ENCODE assay signal across 1 cellular context in genomic region chr1:211258756-211259595, GRCh38.
A peak's percentile ranks its signal among the peaks of the same experiment; 100 is the strongest.
TF ChIP-seq lines count a peak whose summit lies in the region.

TSS of gene RCOR3 (plus strand) at chr1:211259366. CDS start at chr1:211259561, 195 bp downstream.

TF ChIP-seq in HepG2, 621 proteins besides CTCF, POLR2A, EP300 and RAD21 (continued from another document and continues in another):
- TF ChIP-seq FOXK2 (IDR thresholded peaks at IDR 0.05), result no peak
- TF ChIP-seq ZMYM4 (CRISPR knock-in tag; IDR thresholded peaks at IDR 0.05), result peak; percentile 88
- TF ChIP-seq HNF4G (IDR thresholded peaks at IDR 0.05; ENCODE audit: borderline replicate concordance, low read depth, low read length), result peak; percentile 28; the same call in 1 of the 2 replicates
- TF ChIP-seq HNF4G (CRISPR knock-in tag; IDR thresholded peaks at IDR 0.05; ENCODE audit: borderline replicate concordance, low read depth), result peak; percentile 57; the same call in 1 of the 2 replicates
- TF ChIP-seq MTERF4 (CRISPR knock-in tag; IDR thresholded peaks at IDR 0.05), result no peak
- no peak for TF ChIP-seq ZNF672 (CRISPR knock-in tag; IDR thresholded peaks at IDR 0.05)
- TF ChIP-seq ZNF660 (CRISPR knock-in tag; IDR thresholded peaks at IDR 0.05; ENCODE audit: borderline replicate concordance, low read depth), result no peak
- TF ChIP-seq ZNF615 (CRISPR knock-in tag; IDR thresholded peaks at IDR 0.05; ENCODE audit: borderline replicate concordance), result no peak
- no peak; the same call in 1 of the 2 replicates for TF ChIP-seq ZNF276 (CRISPR knock-in tag; IDR thresholded peaks at IDR 0.05; ENCODE audit: low read depth)
- TF ChIP-seq ZSCAN31 (CRISPR knock-in tag; IDR thresholded peaks at IDR 0.05; ENCODE audit: low read depth), result peak; percentile 95
- no peak for TF ChIP-seq ATM (IDR thresholded peaks at IDR 0.05; ENCODE audit: borderline replicate concordance)
- no peak for TF ChIP-seq ZEB1 (IDR thresholded peaks at IDR 0.05; ENCODE audit: insufficient replicate concordance, low read depth)
- no peak for TF ChIP-seq ZNF549 (CRISPR knock-in tag; IDR thresholded peaks at IDR 0.05)
- peak; percentile 78 for TF ChIP-seq HDAC1 (CRISPR knock-in tag; IDR thresholded peaks at IDR 0.05)
- peak; percentile 53 for TF ChIP-seq HNF4A (CRISPR knock-in tag; IDR thresholded peaks at IDR 0.05)
- TF ChIP-seq ZNF367 (CRISPR knock-in tag; IDR thresholded peaks at IDR 0.05; ENCODE audit: borderline replicate concordance), result no peak
- 0 out of 2 replicates have a peak, but pooled peaks have one; percentile 59 for TF ChIP-seq ZNF318 (CRISPR knock-in tag; IDR thresholded peaks at IDR 0.05)
- TF ChIP-seq MATR3 (CRISPR knock-in tag; IDR thresholded peaks at IDR 0.05), result no peak
- peak; percentile 87; the same call in 1 of the 2 replicates for TF ChIP-seq ZNF430 (CRISPR knock-in tag; IDR thresholded peaks at IDR 0.05)
- TF ChIP-seq ZNF253 (CRISPR knock-in tag; IDR thresholded peaks at IDR 0.05; ENCODE audit: borderline replicate concordance), result peak; percentile 69; the same call in 1 of the 2 replicates
- no peak for TF ChIP-seq SETDB1 (CRISPR knock-in tag; IDR thresholded peaks at IDR 0.05; ENCODE audit: borderline replicate concordance)
- 0 out of 2 replicates have a peak, but pooled peaks have one; percentile 43 for TF ChIP-seq ETV6 (CRISPR knock-in tag; conservative IDR thresholded peaks at IDR 0.05)
- no peak for TF ChIP-seq IKZF1 (IDR thresholded peaks at IDR 0.05)
- TF ChIP-seq ZNF619 (CRISPR knock-in tag; IDR thresholded peaks at IDR 0.05), result no peak
- TF ChIP-seq ZFP82 (CRISPR knock-in tag; IDR thresholded peaks at IDR 0.05; ENCODE audit: borderline replicate concordance), result peak; percentile 85; the same call in 1 of the 2 replicates
- TF ChIP-seq ZNF740 (CRISPR knock-in tag; IDR thresholded peaks at IDR 0.05), result peak; percentile 98
- no peak for TF ChIP-seq MED13 (CRISPR knock-in tag; IDR thresholded peaks at IDR 0.05)
- no peak; the same call in 1 of the 2 replicates for TF ChIP-seq ZBTB26 (CRISPR knock-in tag; IDR thresholded peaks at IDR 0.05; ENCODE audit: borderline replicate concordance)
- peak; percentile 49; the same call in 1 of the 2 replicates for TF ChIP-seq MIXL1 (CRISPR knock-in tag; IDR thresholded peaks at IDR 0.05)
- no peak for TF ChIP-seq CERS6 (CRISPR knock-in tag; IDR thresholded peaks at IDR 0.05)
- TF ChIP-seq ZNF512B (CRISPR knock-in tag; IDR thresholded peaks at IDR 0.05; ENCODE audit: borderline replicate concordance), result no peak
- no peak; the same call in 1 of the 2 replicates for TF ChIP-seq DRAP1 (CRISPR knock-in tag; IDR thresholded peaks at IDR 0.05)
- TF ChIP-seq TCF7 (IDR thresholded peaks at IDR 0.05; ENCODE audit: low read depth), result peak; percentile 79
- peak; percentile 68 for TF ChIP-seq EED (CRISPR knock-in tag; IDR thresholded peaks at IDR 0.05)
- TF ChIP-seq XBP1 (CRISPR knock-in tag; IDR thresholded peaks at IDR 0.05), result no peak
- TF ChIP-seq FOXO4 (CRISPR knock-in tag; conservative IDR thresholded peaks at IDR 0.05), result 0 out of 2 replicates have a peak, but pooled peaks have one; percentile 25
- no peak for TF ChIP-seq CBX2 (IDR thresholded peaks at IDR 0.05; ENCODE audit: low read depth, low read length)
- no peak for TF ChIP-seq CBX2 (CRISPR knock-in tag; IDR thresholded peaks at IDR 0.05; ENCODE audit: low read depth)
- TF ChIP-seq ZNF441 (CRISPR knock-in tag; IDR thresholded peaks at IDR 0.05; ENCODE audit: borderline replicate concordance), result peak; percentile 79; the same call in 1 of the 2 replicates
- peak; percentile 89 for TF ChIP-seq ZNF768 (CRISPR knock-in tag; IDR thresholded peaks at IDR 0.05)
- peak; percentile 63; the same call in 1 of the 2 replicates for TF ChIP-seq JUN (CRISPR knock-in tag; IDR thresholded peaks at IDR 0.05)
- peak; percentile 71; the same call in 1 of the 2 replicates for TF ChIP-seq ARID2 (CRISPR knock-in tag; IDR thresholded peaks at IDR 0.05; ENCODE audit: borderline replicate concordance)
- TF ChIP-seq GATAD2A (CRISPR knock-in tag; IDR thresholded peaks at IDR 0.05), result peak; percentile 84
- no peak for TF ChIP-seq NFYC (CRISPR knock-in tag; IDR thresholded peaks at IDR 0.05)
- TF ChIP-seq MEIS2 (CRISPR knock-in tag; IDR thresholded peaks at IDR 0.05), result 0 out of 2 replicates have a peak, but pooled peaks have one; percentile 17
